In genomic region chr3:116046350-116046749, GRCh38 we compare ENCODE assay signal across 18 cellular contexts.
DNase-seq lines count a peak whose midpoint lies in the region; ATAC-seq and TF ChIP-seq lines count a peak whose summit lies in the region.
"Had no signal": no experiment of that assay in that cellular context is flagged by ENCODE, and none has a peak within 500 bp of the region (broad histone marks: within the 10 kb centered on the region; RNA-seq: fewer than 3 reads in every experiment).

No MANE protein-coding gene starts in this region.

- ATAC-seq in HG03439 (IDR thresholded peaks at IDR 0.05; ENCODE audit: unreplicated experiment): no peak
- ATAC-seq: GM23338, HepG2 had no signal

- no peaks in the 10 kb centered on the region for H3K79me2 ChIP-seq in neural cell (replicated peaks; ENCODE audit: insufficient read depth, low read length)

- peak overlapping the region; percentile 31 to 90 (median 73) for H3K27ac Mint-ChIP-seq in brain
- H3K27ac Mint-ChIP-seq: CD14-positive monocyte, GM23338 had no signal

- no peak overlapping the region for H3K4me2 ChIP-seq in neural cell (ENCODE audit: low read length)
- H3K4me2 ChIP-seq: GM23338, KMS-11 had no signal

- DNase-seq in DMS 273 treated with DMSO at 0.1 percent for 48 hours (lab: John Stamatoyannopoulos, UW) (peak; percentile 77), NCI-H446 treated with DMSO at 0.1 percent for 48 hours (lab: John Stamatoyannopoulos, UW) (peak; percentile 99), T-helper 1 cell (no peak), cortex of kidney (lab: John Stamatoyannopoulos, UW) (no peak)
- DNase-seq: DMS153, NCI-H1105, NCI-H1930, NCI-H524 treated with DMSO at 0.1 percent for 48 hours, OCI-M1, RPMI8226, SIG-M5 had no signal

- H3K27ac ChIP-seq in neural cell (ENCODE audit: low read length): peak overlapping the region; percentile 44
- H3K27ac ChIP-seq: KMS-11 had no signal

- H3K27me3 ChIP-seq in neural cell (ENCODE audit: insufficient read depth, low read depth, low read length): no peaks in the 10 kb centered on the region

- H3K9ac ChIP-seq in neural cell (ENCODE audit: low read length): no peak overlapping the region
- H3K9ac ChIP-seq: KMS-11 had no signal

- H3F3A ChIP-seq in neural cell (ENCODE audit: insufficient read depth, low read length, poor library complexity, severe bottlenecking): peaks cover 6% of the 10 kb centered on the region

- peaks cover 63% of the 10 kb centered on the region for H3K4me1 Mint-ChIP-seq in brain
- H3K4me1 Mint-ChIP-seq: CD14-positive monocyte had no signal

- peak overlapping the region; percentile 1 for H2AFZ ChIP-seq in neural cell (ENCODE audit: low read depth, low read length)
- H2AFZ ChIP-seq: GM23338 had no signal

- no peaks in the 10 kb centered on the region for H3K36me3 Mint-ChIP-seq in brain
- H3K36me3 Mint-ChIP-seq: CD14-positive monocyte had no signal

- no peaks in the 10 kb centered on the region for H3K9me3 ChIP-seq in neural cell (ENCODE audit: low read length)

- no peaks in the 10 kb centered on the region for H3K36me3 ChIP-seq in neural cell (ENCODE audit: insufficient read depth, low read length)

- no peak for TF ChIP-seq EP300 in neural cell (conservative IDR thresholded peaks at IDR 0.05; ENCODE audit: poor library complexity, severe bottlenecking)

- TF ChIP-seq CTCF in brain (conservative IDR thresholded peaks at IDR 0.05): no peak
- no peak for TF ChIP-seq CTCF in neural cell (IDR thresholded peaks at IDR 0.05; ENCODE audit: poor library complexity, severe bottlenecking)

- H3K4me3 ChIP-seq in neural cell (ENCODE audit: low read length): no peak overlapping the region
- H3K4me3 ChIP-seq: GM23338 had no signal

- H3K4me3 Mint-ChIP-seq in brain: peak overlapping the region in 3 of 5 experiments; percentile 27 to 57 (median 49)
- H3K4me3 Mint-ChIP-seq: CD14-positive monocyte, GM23338 had no signal

- TF ChIP-seq RAD21 in neural cell (conservative IDR thresholded peaks at IDR 0.05): no peak

- no peaks in the 10 kb centered on the region for H3K27me3 Mint-ChIP-seq in brain

- H3K9me2 ChIP-seq in neural cell (ENCODE audit: insufficient read depth, low read length): no peaks in the 10 kb centered on the region

- no peaks in the 10 kb centered on the region for H4K20me1 ChIP-seq in neural cell (ENCODE audit: insufficient read depth)

- no peaks in the 10 kb centered on the region for H3K9me3 Mint-ChIP-seq in brain
- H3K9me3 Mint-ChIP-seq: GM23338 had no signal

TF ChIP-seq in neural cell, 6 proteins besides CTCF, POLR2A, EP300 and RAD21:
- no peak for TF ChIP-seq TAF1 (IDR thresholded peaks at IDR 0.05; ENCODE audit: low read depth)
- no peak for TF ChIP-seq POLR2AphosphoS5 (IDR thresholded peaks at IDR 0.05)
- no peak for TF ChIP-seq EZH2 (IDR thresholded peaks at IDR 0.05; ENCODE audit: borderline replicate concordance, insufficient read depth, low read length, poor library complexity, severe bottlenecking)
- no peak for TF ChIP-seq SMC3 (conservative IDR thresholded peaks at IDR 0.05; ENCODE audit: poor library complexity)
- no peak for TF ChIP-seq MXI1 (conservative IDR thresholded peaks at IDR 0.05; ENCODE audit: poor library complexity, severe bottlenecking)
- TF ChIP-seq, protein P1, sequence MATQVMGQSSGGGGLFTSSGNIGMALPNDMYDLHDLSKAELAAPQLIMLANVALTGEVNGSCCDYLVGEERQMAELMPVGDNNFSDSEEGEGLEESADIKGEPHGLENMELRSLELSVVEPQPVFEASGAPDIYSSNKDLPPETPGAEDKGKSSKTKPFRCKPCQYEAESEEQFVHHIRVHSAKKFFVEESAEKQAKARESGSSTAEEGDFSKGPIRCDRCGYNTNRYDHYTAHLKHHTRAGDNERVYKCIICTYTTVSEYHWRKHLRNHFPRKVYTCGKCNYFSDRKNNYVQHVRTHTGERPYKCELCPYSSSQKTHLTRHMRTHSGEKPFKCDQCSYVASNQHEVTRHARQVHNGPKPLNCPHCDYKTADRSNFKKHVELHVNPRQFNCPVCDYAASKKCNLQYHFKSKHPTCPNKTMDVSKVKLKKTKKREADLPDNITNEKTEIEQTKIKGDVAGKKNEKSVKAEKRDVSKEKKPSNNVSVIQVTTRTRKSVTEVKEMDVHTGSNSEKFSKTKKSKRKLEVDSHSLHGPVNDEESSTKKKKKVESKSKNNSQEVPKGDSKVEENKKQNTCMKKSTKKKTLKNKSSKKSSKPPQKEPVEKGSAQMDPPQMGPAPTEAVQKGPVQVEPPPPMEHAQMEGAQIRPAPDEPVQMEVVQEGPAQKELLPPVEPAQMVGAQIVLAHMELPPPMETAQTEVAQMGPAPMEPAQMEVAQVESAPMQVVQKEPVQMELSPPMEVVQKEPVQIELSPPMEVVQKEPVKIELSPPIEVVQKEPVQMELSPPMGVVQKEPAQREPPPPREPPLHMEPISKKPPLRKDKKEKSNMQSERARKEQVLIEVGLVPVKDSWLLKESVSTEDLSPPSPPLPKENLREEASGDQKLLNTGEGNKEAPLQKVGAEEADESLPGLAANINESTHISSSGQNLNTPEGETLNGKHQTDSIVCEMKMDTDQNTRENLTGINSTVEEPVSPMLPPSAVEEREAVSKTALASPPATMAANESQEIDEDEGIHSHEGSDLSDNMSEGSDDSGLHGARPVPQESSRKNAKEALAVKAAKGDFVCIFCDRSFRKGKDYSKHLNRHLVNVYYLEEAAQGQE (IDR thresholded peaks at IDR 0.05; ENCODE audit: borderline replicate concordance): no peak
TF ChIP-seq in neural cell: peak in this region for 0.

Comparison
In these comparisons a context has a peak if more than half of its experiments do, and no peak if none do; other contexts are left out.
1. DNase-seq: peak in DMS 273 treated with DMSO at 0.1 percent for 48 hours (single experiment) and NCI-H446 treated with DMSO at 0.1 percent for 48 hours (single experiment); none in T-helper 1 cell (0 of 5) and cortex of kidney (single experiment).